Comparison of ENCODE assay signal across 8 cellular contexts in genomic region chrX:136525738-136526606, GRCh38. TPM values are rescaled to one million over a fixed set of nuclear protein-coding genes. Genes with fewer than 3 reads are reported as not detected.
A peak's percentile ranks its signal among the peaks of the same experiment; 100 is the strongest.
DNase-seq lines count a peak whose midpoint lies in the region; ATAC-seq lines count a peak whose summit lies in the region.

No MANE protein-coding gene starts in this region.

- H3K9ac ChIP-seq in GM23248, result no peak overlapping the region

- no peaks in the 10 kb centered on the region for H3F3A ChIP-seq in GM23248 (ENCODE audit: insufficient read depth)

- intact Hi-C loops in head of caudate nucleus (cut with DNase I), result no loop called here

- H3K4me3 ChIP-seq in GM23248, result no peak overlapping the region
- no peak overlapping the region for H3K4me3 ChIP-seq in skeletal muscle cell (ENCODE audit: low read depth, low read length)

- H3K36me3 ChIP-seq in GM23248 (ENCODE audit: low read depth), result no peaks in the 10 kb centered on the region

- H3K4me2 ChIP-seq in GM23248 (ENCODE audit: unreplicated experiment), result no peak overlapping the region

- no peak for ATAC-seq in HG02623 (IDR thresholded peaks at IDR 0.05; ENCODE audit: unreplicated experiment)
- no peak for ATAC-seq in activated CD4-positive, CD25-positive, alpha-beta regulatory T cell treated with anti-CD3 and anti-CD28 coated beads, Interleukin-2, amount 50 U/mL, for 24 hours

- no peak overlapping the region for H3K27ac ChIP-seq in GM23248

- peaks cover 7% of the 10 kb centered on the region for H3K4me1 ChIP-seq in GM23248 (ENCODE audit: insufficient read depth)

- H3K9me2 ChIP-seq in GM23248 (ENCODE audit: insufficient read depth), result no peaks in the 10 kb centered on the region

- 0% methylated on average over 2 of the region's 2 CpGs for WGBS in GM23248 (ENCODE audit: low coverage in 1 of 2, low lambda C conversion rate in 2 of 2, missing lambda C conversion rate in 2 of 2), 2 experiments

- H3K79me2 ChIP-seq in GM23248 (ENCODE audit: insufficient read depth), result no peaks in the 10 kb centered on the region

- no peaks in the 10 kb centered on the region for H4K20me1 ChIP-seq in GM23248 (ENCODE audit: insufficient read depth)

- H3K9me3 ChIP-seq in GM23248 (ENCODE audit: low read depth), result no peaks in the 10 kb centered on the region

- H3K27me3 ChIP-seq in GM23248 (replicated peaks; ENCODE audit: insufficient read depth), result no peaks in the 10 kb centered on the region

- no peak overlapping the region for H2AFZ ChIP-seq in GM23248

- DNase-seq in GM23248 (peak; percentile 87), RPMI8226 (peak; percentile 68), head of caudate nucleus (peak in 27 of 42 donors; percentile 3 to 61 (median 27)), skeletal muscle cell (ENCODE audit: low read depth) (peak; percentile 73), NCI-H510A (lab: John Stamatoyannopoulos, UW) (no peak)
- DNase-seq in stimulated activated naive CD4-positive, alpha-beta T cell treated with Interleukin-2 at 50 U/mL for 16 hours (lab: John Stamatoyannopoulos, UW), result no peak

- in situ Hi-C loops in GM23248 (cut with MboI), result no loop called here

RNA-seq across cellular contexts. Expression of gene VGLL1, which starts 6.0 kb away (rescaled TPM):
- total RNA-seq in GM23248 (2014; rRNA removed; shearing (Covaris generic)), result not detected in 2 replicates
- not detected in 2 replicates for polyA plus RNA-seq in GM23248 (2016; fragmentation: Nextera tagmentation; extraction: Ambion mirVana)

RNA-seq across cellular contexts. Expression of gene HTATSF1, which starts 28.6 kb away (rescaled TPM):
- 46.9 and 58.8 TPM in 2 replicates for total RNA-seq in GM23248 (2014; rRNA removed; shearing (Covaris generic))
- polyA plus RNA-seq in GM23248 (2016; fragmentation: Nextera tagmentation; extraction: Ambion mirVana), result 51.3 and 51.5 TPM in 2 replicates

RNA-seq across cellular contexts. Expression of gene BRS3, which starts 38.2 kb away (rescaled TPM):
- total RNA-seq in GM23248 (2014; rRNA removed; shearing (Covaris generic)), result not detected in 2 replicates
- not detected in 2 replicates for polyA plus RNA-seq in GM23248 (2016; fragmentation: Nextera tagmentation; extraction: Ambion mirVana)

Comparison
In these comparisons a context has a peak if more than half of its experiments do, and no peak if none do; other contexts are left out.
1. DNase-seq: peak in GM23248 (single experiment), RPMI8226 (single experiment), head of caudate nucleus (27 of 42) and skeletal muscle cell (single experiment); none in NCI-H510A (single experiment) and stimulated activated naive CD4-positive, alpha-beta T cell treated with Interleukin-2 at 50 U/mL for 16 hours (single experiment).